26 cellular contexts compared by ENCODE assay signal in genomic region chr2:134724341-134724740, GRCh38. TPM values are rescaled to one million over a fixed set of nuclear protein-coding genes. Genes with fewer than 3 reads are reported as not detected.
A peak's percentile ranks its signal among the peaks of the same experiment; 100 is the strongest.
DNase-seq lines count a peak whose midpoint lies in the region; ATAC-seq, FAIRE-seq and TF ChIP-seq lines count a peak whose summit lies in the region.
"Had no signal": no experiment of that assay in that cellular context is flagged by ENCODE, and none has a peak within 500 bp of the region (broad histone marks: within the 10 kb centered on the region; RNA-seq: fewer than 3 reads in every experiment).

No MANE protein-coding gene starts in this region.

- H3K79me2 ChIP-seq in GM23338 (replicated peaks; ENCODE audit: insufficient read depth) (no peaks in the 10 kb centered on the region), mesendoderm (ENCODE audit: control insufficient read depth, insufficient read depth, low read length) (no peaks in the 10 kb centered on the region)

- TF ChIP-seq CTCF in GM23338 (conservative IDR thresholded peaks at IDR 0.05; ENCODE audit: low read depth in 2 of 2) = no peak
- no peak for TF ChIP-seq CTCF in bronchial epithelial cell (IDR thresholded peaks at IDR 0.05; ENCODE audit: insufficient read depth, low read length, severe bottlenecking)
- no peak for TF ChIP-seq CTCF in esophagus muscularis mucosa (IDR thresholded peaks at IDR 0.05)
- no peak for TF ChIP-seq CTCF in nephron progenitor cell (IDR thresholded peaks at IDR 0.05)
- no peak for TF ChIP-seq CTCF in pancreas (IDR thresholded peaks at IDR 0.05)

- H3K56ac ChIP-seq in mesendoderm (ENCODE audit: low read length) = no peak overlapping the region

- no peak overlapping the region for H2BK120ac ChIP-seq in mesendoderm (ENCODE audit: low read depth, low read length)

- no peak overlapping the region for H3K18ac ChIP-seq in mesendoderm (ENCODE audit: low read length)

- H3K27ac ChIP-seq in GM23338 (ENCODE audit: low read depth) = no peak overlapping the region
- H3K27ac ChIP-seq in esophagus muscularis mucosa (replicated peaks in 1 of 4) = no peak overlapping the region
- H3K27ac ChIP-seq in mesendoderm (ENCODE audit: low read depth, low read length) = no peak overlapping the region
- H3K27ac ChIP-seq in pancreas = no peak overlapping the region
- H3K27ac ChIP-seq: 22Rv1; BLaER1 treated with 17β-estradiol and CSF1 and Interleukin-3, amounts not matched to agents 10 nM and 100 nM had no signal

- no peak overlapping the region for H2AFZ ChIP-seq in GM23338

- intact Hi-C loops in esophagus muscularis mucosa (cut with DNase I) (no loop called here), pancreas (cut with DNase I) (no loop called here)

- no peaks in the 10 kb centered on the region for H3K9me3 Mint-ChIP-seq in GM23338
- H3K9me3 Mint-ChIP-seq in nephron progenitor cell = no peaks in the 10 kb centered on the region
- H3K9me3 Mint-ChIP-seq: CD4-positive, alpha-beta memory T cell had no signal

- H3K36me3 Mint-ChIP-seq in GM23338 (ENCODE audit: low read depth) (no peaks in the 10 kb centered on the region), nephron progenitor cell (ENCODE audit: low read depth) (no peaks in the 10 kb centered on the region)
- H3K36me3 Mint-ChIP-seq: CD4-positive, alpha-beta memory T cell had no signal

- H3K4ac ChIP-seq in mesendoderm (ENCODE audit: low read depth, low read length) = no peak overlapping the region

- H4K5ac ChIP-seq in mesendoderm (ENCODE audit: low read length) = no peak overlapping the region

- no peaks in the 10 kb centered on the region for H4K20me1 ChIP-seq in GM23338 (replicated peaks; ENCODE audit: insufficient read depth)

- H3K4me3 Mint-ChIP-seq in GM23338 (no peak overlapping the region), nephron progenitor cell (no peak overlapping the region)
- H3K4me3 Mint-ChIP-seq: CD4-positive, alpha-beta memory T cell had no signal

- WGBS in esophagus muscularis mucosa = 90% methylated on average over 1 of the region's 1 CpG
- WGBS in mesendoderm (ENCODE audit: extremely low coverage, insufficient coverage, low lambda C conversion rate) = no CpG with 5 or more reads among the region's 1 CpG
- WGBS in pancreas, 2 donors = 98 to 100% methylated on average over 1 of the region's 1 CpG

- TF ChIP-seq EP300 in esophagus muscularis mucosa (IDR thresholded peaks at IDR 0.05) = no peak

- H3K9me3 ChIP-seq in esophagus muscularis mucosa (no peaks in the 10 kb centered on the region), pancreas (no peaks in the 10 kb centered on the region)
- H3K9me3 ChIP-seq: BE2C had no signal

- peaks cover 2% of the 10 kb centered on the region; the same call in 1 of the 2 replicates for H3K9me2 ChIP-seq in GM23338 (ENCODE audit: insufficient read depth)

- no peaks in the 10 kb centered on the region for H3K79me1 ChIP-seq in mesendoderm (ENCODE audit: low read length)

- no peak overlapping the region for H2BK15ac ChIP-seq in mesendoderm (replicated peaks; ENCODE audit: low read depth)

- H3K27ac Mint-ChIP-seq in GM23338 = no peak overlapping the region
- H3K27ac Mint-ChIP-seq in nephron progenitor cell = no peak overlapping the region
- H3K27ac Mint-ChIP-seq: CD4-positive, alpha-beta memory T cell had no signal

- TF ChIP-seq POLR2A in esophagus muscularis mucosa (IDR thresholded peaks at IDR 0.05; ENCODE audit: low read depth) = no peak

- no peak overlapping the region for H2BK5ac ChIP-seq in mesendoderm (ENCODE audit: low read length)

- H3K36me3 ChIP-seq in GM23338 (ENCODE audit: insufficient read depth) = no peaks in the 10 kb centered on the region
- no peaks in the 10 kb centered on the region for H3K36me3 ChIP-seq in bronchial epithelial cell (ENCODE audit: control insufficient read depth, insufficient read depth, low read length)
- H3K36me3 ChIP-seq in esophagus muscularis mucosa = no peaks in the 10 kb centered on the region
- H3K36me3 ChIP-seq in mesendoderm (ENCODE audit: control insufficient read depth, insufficient read depth, low read length) = no peaks in the 10 kb centered on the region
- no peaks in the 10 kb centered on the region for H3K36me3 ChIP-seq in pancreas
- H3K36me3 ChIP-seq: BE2C; BLaER1 treated with 17β-estradiol and CSF1 and Interleukin-3, amounts not matched to agents 10 nM and 100 nM had no signal

- H3K4me1 Mint-ChIP-seq in GM23338 = peaks cover 8% of the 10 kb centered on the region
- peaks cover 32% of the 10 kb centered on the region for H3K4me1 Mint-ChIP-seq in nephron progenitor cell

- peaks cover 23% of the 10 kb centered on the region for H3K27me3 Mint-ChIP-seq in GM23338 (ENCODE audit: insufficient read depth, low read depth, poor library complexity)
- peaks cover 44% of the 10 kb centered on the region for H3K27me3 Mint-ChIP-seq in nephron progenitor cell (ENCODE audit: low read depth, poor library complexity)

- H3K4me2 ChIP-seq in GM23338 (no peak overlapping the region), mesendoderm (ENCODE audit: low read length) (no peak overlapping the region)
- H3K4me2 ChIP-seq: BLaER1 treated with 17β-estradiol and CSF1 and Interleukin-3, amounts not matched to agents 10 nM and 100 nM had no signal

- H3K4me3 ChIP-seq in GM23338 (no peak overlapping the region), bronchial epithelial cell (ENCODE audit: low read depth, low read length) (no peak overlapping the region), esophagus muscularis mucosa (no peak overlapping the region), mesendoderm (ENCODE audit: low read length) (no peak overlapping the region), pancreas (no peak overlapping the region)
- H3K4me3 ChIP-seq: BLaER1 treated with 17β-estradiol and CSF1 and Interleukin-3, amounts not matched to agents 10 nM and 100 nM had no signal

- H3K9ac ChIP-seq in mesendoderm (ENCODE audit: low read length) = no peak overlapping the region
- H3K9ac ChIP-seq: BLaER1 treated with 17β-estradiol and CSF1 and Interleukin-3, amounts not matched to agents 10 nM and 100 nM had no signal

- peak; percentile 16 for DNase-seq in GM23338 (ENCODE audit: low spot score)
- no peak for DNase-seq in bronchial epithelial cell (ENCODE audit: low read depth)
- peak; percentile 83 for DNase-seq in esophagus muscularis mucosa (ENCODE audit: extremely low spot score)
- peak; percentile 58 for DNase-seq in mesendoderm
- no peak for DNase-seq in activated effector memory CD4-positive, alpha-beta T cell treated with anti-CD3 and anti-CD28 coated beads, Interleukin-2, amount 50 U/mL, for 16 hours
- DNase-seq in nephron progenitor cell = no peak
- DNase-seq in NCI-H446 treated with DMSO at 0.1 percent for 48 hours (lab: John Stamatoyannopoulos, UW) = no peak
- no peak for DNase-seq in pancreas
- DNase-seq: AML-193; BE2C; Calu3; CD4-positive, alpha-beta memory T cell; COR-L47; DMS53; DMS79 treated with DMSO at 0.1 percent for 48 hours; GF-D8; GOT3; H7; HCEC 1CT had no signal

- no peak overlapping the region for H3K23ac ChIP-seq in mesendoderm (ENCODE audit: low read length)

- no peaks in the 10 kb centered on the region for H3F3A ChIP-seq in GM23338 (replicated peaks; ENCODE audit: low read depth)

- H3K27me3 ChIP-seq in GM23338 (ENCODE audit: insufficient read depth) (peaks cover 25% of the 10 kb centered on the region), bronchial epithelial cell (ENCODE audit: control insufficient read depth, insufficient read depth, low read length) (peaks cover 11% of the 10 kb centered on the region), esophagus muscularis mucosa (peaks cover 0 to 50% (median 2%) of the 10 kb centered on the region in 4 donors), mesendoderm (ENCODE audit: insufficient read depth, low read length, poor library complexity) (peaks cover 14% of the 10 kb centered on the region), pancreas (no peaks in the 10 kb centered on the region)

- H4K8ac ChIP-seq in mesendoderm (ENCODE audit: low read depth, low read length) = no peak overlapping the region

- H3K4me1 ChIP-seq in GM23338 (ENCODE audit: insufficient read depth) (no peaks in the 10 kb centered on the region), esophagus muscularis mucosa (peaks cover 0 to 2% (median under 1%) of the 10 kb centered on the region in 4 donors), mesendoderm (ENCODE audit: control insufficient read depth, low read depth, low read length) (no peaks in the 10 kb centered on the region), pancreas (peaks cover 0 to 5% (median 3%) of the 10 kb centered on the region in 3 donors)
- H3K4me1 ChIP-seq: BE2C had no signal

- FAIRE-seq in bronchial epithelial cell (lab: Jason Lieb, UNC) = peak; percentile 62
- FAIRE-seq in pancreas (lab: Jason Lieb, UNC) = no peak
- FAIRE-seq: A204.1, GM12891, GM18507 had no signal

- no peak overlapping the region for H2AK5ac ChIP-seq in mesendoderm (ENCODE audit: low read length)

- peak; percentile 33; the same call in 1 of the 3 replicates for ATAC-seq in GM23338
- ATAC-seq in pancreas = no peak

TF ChIP-seq in GM23338, 12 proteins besides CTCF, POLR2A, EP300 and RAD21 (continues in another document):
- TF ChIP-seq ZNF331 (CRISPR knock-in tag; IDR thresholded peaks at IDR 0.05; ENCODE audit: low read depth) (no peak), JUNB (IDR thresholded peaks at IDR 0.05; ENCODE audit: unreplicated experiment) (no peak), EZH2phosphoT487 (IDR thresholded peaks at IDR 0.05; ENCODE audit: unreplicated experiment) (no peak)

RNA-seq across cellular contexts. Expression of gene TMEM163, which starts 5.5 kb away (rescaled TPM):
- 0.85 and 1.1 TPM in 2 replicates for total RNA-seq in GM23338 (2014; rRNA removed; shearing (Covaris generic))
- polyA plus RNA-seq in GM23338 (2016; fragmentation: Nextera tagmentation; extraction: Ambion mirVana) (1.3 and 1.8 TPM in 2 replicates), pancreas (10 to 100 TPM; 20.3 to 25.2 TPM)
- total RNA-seq in bronchial epithelial cell (not detected in 2 replicates), esophagus muscularis mucosa (1 to 10 TPM in 3 of 4 donors, under 1 TPM in 1; 0.42 to 1.3 (median 1.1) TPM), pancreas (10 to 100 TPM; 14.8 to 30.5 (median 19.9) TPM)
- polyA plus RNA-seq in mesendoderm (2013, experiment 1 of 2) = 0.25 TPM
- 0.15 TPM for polyA plus RNA-seq in mesendoderm (2013, experiment 2 of 2)
- total RNA-seq: CD4-positive, alpha-beta memory T cell; G401 had no signal
- polyA plus RNA-seq: AG04450 had no signal

Comparison
In these comparisons a context has a peak if more than half of its experiments do, and no peak if none do; other contexts are left out.
1. DNase-seq: peak in GM23338 (single experiment), esophagus muscularis mucosa (single experiment) and mesendoderm (single experiment); none in bronchial epithelial cell (single experiment), activated effector memory CD4-positive, alpha-beta T cell treated with anti-CD3 and anti-CD28 coated beads, Interleukin-2, amount 50 U/mL, for 16 hours (single experiment), nephron progenitor cell (single experiment), NCI-H446 treated with DMSO at 0.1 percent for 48 hours (single experiment) and pancreas (0 of 6).